Comparison of ENCODE assay signal across 18 cellular contexts in the genomic region with DNA sequence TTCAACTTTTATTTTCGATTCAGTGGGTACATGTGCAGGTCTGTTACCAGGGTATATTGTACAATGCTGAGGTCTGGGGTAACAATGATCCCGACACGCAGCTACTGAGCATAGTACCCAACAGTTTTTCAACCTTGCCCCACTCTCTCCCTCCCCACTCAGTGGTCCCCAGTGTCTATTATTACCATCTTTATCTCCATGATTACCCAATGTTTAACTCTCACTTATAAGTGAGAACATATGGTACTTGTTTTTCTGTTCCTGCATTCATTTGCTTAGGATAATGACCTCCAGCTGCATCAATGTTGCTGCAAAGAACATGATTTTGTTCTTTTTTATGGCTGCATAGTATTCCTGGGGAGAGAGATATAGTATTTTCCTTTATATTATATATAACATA.
DNase-seq lines count a peak whose midpoint lies in the region; ATAC-seq and TF ChIP-seq lines count a peak whose summit lies in the region.
"Had no signal": no experiment of that assay in that cellular context is flagged by ENCODE, and none has a peak within 500 bp of the region (broad histone marks: within the 10 kb centered on the region; RNA-seq: fewer than 3 reads in every experiment).

No MANE protein-coding gene starts in this region.

- H3K27ac ChIP-seq in esophagus muscularis mucosa (replicated peaks in 1 of 4) = no peak overlapping the region
- no peak overlapping the region for H3K27ac ChIP-seq in GM23248
- H3K27ac ChIP-seq: 22Rv1, A549, BLaER1 had no signal

- no peaks in the 10 kb centered on the region for H3K79me2 ChIP-seq in GM23248 (ENCODE audit: insufficient read depth)

- no peaks in the 10 kb centered on the region for H4K20me1 ChIP-seq in GM23248 (ENCODE audit: insufficient read depth)
- H4K20me1 ChIP-seq: BLaER1 had no signal

- no peak for TF ChIP-seq POLR2A in esophagus muscularis mucosa (IDR thresholded peaks at IDR 0.05; ENCODE audit: low read depth)

- no peak for TF ChIP-seq EP300 in esophagus muscularis mucosa (IDR thresholded peaks at IDR 0.05)

- H3K9ac ChIP-seq in GM23248 = no peak overlapping the region
- H3K9ac ChIP-seq: BLaER1 had no signal

- TF ChIP-seq CTCF in esophagus muscularis mucosa (IDR thresholded peaks at IDR 0.05) = no peak

- H3K4me1 ChIP-seq in esophagus muscularis mucosa = no peaks in the 10 kb centered on the region
- H3K4me1 ChIP-seq in HAP-1 = no peaks in the 10 kb centered on the region
- H3K4me1 ChIP-seq in GM23248 (ENCODE audit: insufficient read depth) = no peaks in the 10 kb centered on the region

- DNase-seq in NCI-H2171 treated with DMSO at 0.1 percent for 48 hours (lab: John Stamatoyannopoulos, UW) (peak; percentile 30), NCI-H2171 (lab: John Stamatoyannopoulos, UW) (no peak), DMS 273 treated with DMSO at 0.1 percent for 48 hours (lab: John Stamatoyannopoulos, UW) (peak; percentile 96), NCI-H1694 treated with DMSO at 0.1 percent for 48 hours (lab: John Stamatoyannopoulos, UW) (peak; percentile 71), esophagus muscularis mucosa (ENCODE audit: extremely low spot score) (peak; percentile 45), HAP-1 (ENCODE audit: low spot score in 2 of 2) (no peak), GM23248 (no peak)
- DNase-seq: CD4-positive, alpha-beta memory T cell; DMS53; DND-41; EL; HCEC 1CT had no signal

- no peak for ATAC-seq in HG03139 (IDR thresholded peaks at IDR 0.05; ENCODE audit: unreplicated experiment)
- ATAC-seq: A549, GM12878, HepG2 had no signal

- H3K27me3 ChIP-seq in esophagus muscularis mucosa (peaks cover 0 to 59% (median 3%) of the 10 kb centered on the region in 4 donors), HAP-1 (ENCODE audit: low read depth) (peaks cover 20% of the 10 kb centered on the region), GM23248 (replicated peaks; ENCODE audit: insufficient read depth) (peaks cover 53% of the 10 kb centered on the region)
- H3K27me3 ChIP-seq: BLaER1 had no signal

- H2AFZ ChIP-seq in GM23248 = no peak overlapping the region

- in situ Hi-C loops in HAP-1 (cut with MboI; ENCODE audit: low sequenced_read_pairs) (no loop called here), GM23248 (cut with MboI) (no loop called here)

- H3K36me3 ChIP-seq in esophagus muscularis mucosa (no peaks in the 10 kb centered on the region), HAP-1 (replicated peaks) (no peaks in the 10 kb centered on the region), GM23248 (ENCODE audit: low read depth) (no peaks in the 10 kb centered on the region)
- H3K36me3 ChIP-seq: BLaER1 had no signal

- no peak overlapping the region for H3K4me2 ChIP-seq in GM23248 (ENCODE audit: unreplicated experiment)
- H3K4me2 ChIP-seq: A549, BLaER1 had no signal

- WGBS in esophagus muscularis mucosa = 90% methylated on average over 3 of the region's 3 CpGs
- WGBS in GM23248 (ENCODE audit: low coverage in 1 of 2, low lambda C conversion rate in 2 of 2, missing lambda C conversion rate in 2 of 2), 2 experiments = 13 to 19% methylated on average over 3 of the region's 3 CpGs

- H3K9me3 ChIP-seq in esophagus muscularis mucosa (no peaks in the 10 kb centered on the region), HAP-1 (no peaks in the 10 kb centered on the region), GM23248 (ENCODE audit: low read depth) (no peaks in the 10 kb centered on the region)
- H3K9me3 ChIP-seq: A549, BLaER1 had no signal

- H3K4me3 ChIP-seq in esophagus muscularis mucosa (no peak overlapping the region), HAP-1 (no peak overlapping the region), GM23248 (no peak overlapping the region)
- H3K4me3 ChIP-seq: A549, BLaER1, GM12878 had no signal

- intact Hi-C loops in esophagus muscularis mucosa (cut with DNase I) = no loop called here

- H3K9me2 ChIP-seq in GM23248 (ENCODE audit: insufficient read depth) = no peaks in the 10 kb centered on the region

- H3F3A ChIP-seq in GM23248 (ENCODE audit: insufficient read depth) = no peaks in the 10 kb centered on the region

Comparison
In these comparisons a context has a peak if more than half of its experiments do, and no peak if none do; other contexts are left out.
1. DNase-seq: peak in NCI-H2171 treated with DMSO at 0.1 percent for 48 hours (single experiment), DMS 273 treated with DMSO at 0.1 percent for 48 hours (single experiment), NCI-H1694 treated with DMSO at 0.1 percent for 48 hours (single experiment) and esophagus muscularis mucosa (single experiment); none in NCI-H2171 (single experiment), HAP-1 (0 of 2) and GM23248 (single experiment).